Comparison of ENCODE assay signal across 9 cellular contexts in the genomic region with DNA sequence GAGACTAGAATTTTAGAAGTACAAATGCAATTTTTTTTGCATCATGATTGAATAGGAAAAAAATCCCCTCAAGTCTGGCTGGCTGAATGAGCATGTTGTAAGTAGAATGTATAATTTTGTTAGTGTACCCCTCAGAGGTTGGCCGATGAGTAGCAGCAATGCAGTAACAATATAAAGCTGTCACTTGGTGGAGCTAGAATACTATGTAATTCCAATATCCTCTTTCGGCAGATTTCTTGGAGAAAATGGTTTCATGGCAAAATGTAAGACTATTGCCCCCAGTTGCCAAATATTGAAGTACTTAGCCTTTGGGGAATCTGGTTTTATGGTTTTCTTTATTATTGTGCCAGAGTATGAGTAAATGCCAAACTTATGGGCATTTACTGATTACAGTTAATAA. TPM values are rescaled to one million over a fixed set of nuclear protein-coding genes. Genes with fewer than 3 reads are reported as not detected.
A peak's percentile ranks its signal among the peaks of the same experiment; 100 is the strongest.
DNase-seq lines count a peak whose midpoint lies in the region; ATAC-seq and TF ChIP-seq lines count a peak whose summit lies in the region.
"Had no signal": no experiment of that assay in that cellular context is flagged by ENCODE, and none has a peak within 500 bp of the region (broad histone marks: within the 10 kb centered on the region; RNA-seq: fewer than 3 reads in every experiment).

No MANE protein-coding gene starts in this region.

- TF ChIP-seq EP300 in ovary (IDR thresholded peaks at IDR 0.05) = no peak

- H3K27me3 ChIP-seq in dorsolateral prefrontal cortex (peaks cover 0 to 4% (median 0%) of the 10 kb centered on the region in 45 donors), ovary (no peaks in the 10 kb centered on the region)

- H3K4me1 ChIP-seq in ovary (ENCODE audit: insufficient read depth) = no peaks in the 10 kb centered on the region

- DNase-seq in DMS53 (lab: John Stamatoyannopoulos, UW) (peak; percentile 17), DMS53 treated with DMSO at 0.1 percent for 48 hours (lab: John Stamatoyannopoulos, UW; ENCODE audit: unreplicated experiment) (no peak), NCI-H226 (peak; percentile 33), dorsolateral prefrontal cortex (no peak), ovary (no peak), ureter (ENCODE audit: low spot score) (no peak)
- DNase-seq: activated B cell treated with CpG ODN at 0.5 μM for 24 hours had no signal

- TF ChIP-seq CTCF in dorsolateral prefrontal cortex (IDR thresholded peaks at IDR 0.05 in 54 of 56, conservative IDR thresholded peaks at IDR 0.05 in 2 of 56; ENCODE audit: low read depth in 1 of 56, partially characterized antibody in 56 of 56) = peak; percentile 37 to 76 (median 63)
- peak; percentile 17 to 55 (median 18) for TF ChIP-seq CTCF in ovary (IDR thresholded peaks at IDR 0.05)

- intact Hi-C loops in dorsolateral prefrontal cortex (cut with DNase I) (no loop called here), ovary (cut with DNase I) (no loop called here)

- H3K27ac ChIP-seq in dorsolateral prefrontal cortex = no peak overlapping the region
- H3K27ac ChIP-seq in ovary = no peak overlapping the region

- 5 to 18% (median 15%) methylated on average over 2 of the region's 2 CpGs for WGBS in ovary, 3 donors

- H3K4me3 ChIP-seq in dorsolateral prefrontal cortex (peak overlapping the region in 1 of 59 donors; percentile 9), ovary (no peak overlapping the region)

- no peaks in the 10 kb centered on the region for H3K36me3 ChIP-seq in ovary

- ATAC-seq in HG02798 (IDR thresholded peaks at IDR 0.05; ENCODE audit: poor library complexity, unreplicated experiment) (no peak), HG02623 (IDR thresholded peaks at IDR 0.05; ENCODE audit: unreplicated experiment) (no peak)

- no peaks in the 10 kb centered on the region for H3K9me3 ChIP-seq in ovary

- no peak for TF ChIP-seq POLR2A in ovary (IDR thresholded peaks at IDR 0.05)

RNA-seq across cellular contexts. Expression of gene SGO1, which starts 39.8 kb away (rescaled TPM):
- total RNA-seq in dorsolateral prefrontal cortex (under 1 TPM in 15 of 120 experiments, not detected in 105; 0.19 to 0.95 (median 0.43) TPM), ovary (1 to 10 TPM in 2 of 7 donors, under 1 TPM in 5; 0.10 to 1.2 (median 0.33) TPM), ureter (0.78 TPM)
- under 1 TPM; 0.19 to 0.58 TPM for polyA plus RNA-seq in ovary

Comparison
In these comparisons a context has a peak if more than half of its experiments do, and no peak if none do; other contexts are left out.
1. DNase-seq: peak in DMS53 (single experiment) and NCI-H226 (single experiment); none in DMS53 treated with DMSO at 0.1 percent for 48 hours (single experiment), dorsolateral prefrontal cortex (0 of 10), ovary (0 of 5) and ureter (single experiment).